22 cellular contexts compared by ENCODE assay signal in the genomic region with DNA sequence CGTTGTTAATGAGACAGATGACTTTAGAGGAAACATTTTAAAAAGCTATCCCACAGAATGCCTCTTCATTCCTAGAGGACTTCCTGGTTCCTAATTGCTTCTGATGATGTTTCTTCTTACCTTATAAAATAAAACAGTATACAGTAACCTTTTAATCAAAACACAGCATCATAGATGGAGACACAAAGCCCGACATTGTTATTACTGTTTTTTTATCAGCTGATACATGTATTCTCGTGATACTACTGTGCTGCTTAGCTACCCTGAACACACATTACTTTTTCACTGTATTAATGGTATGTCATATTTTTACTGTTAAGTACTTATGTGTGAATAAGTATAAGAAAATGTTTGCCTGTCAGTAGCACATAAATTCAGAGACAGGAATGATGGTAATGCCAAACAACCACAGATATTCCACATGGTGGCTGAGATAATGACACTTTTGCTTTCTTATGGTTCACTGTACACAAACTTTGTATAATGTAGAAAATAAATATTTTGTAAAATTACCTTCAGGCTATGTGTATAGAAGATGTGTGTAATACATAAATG.
"Had no signal": no experiment of that assay in that cellular context is flagged by ENCODE, and none has a peak within 500 bp of the region (broad histone marks: within the 10 kb centered on the region; RNA-seq: fewer than 3 reads in every experiment).

No MANE protein-coding gene starts in this region.

- H3K4me3 ChIP-seq: adrenal gland, lung, ovary, psoas muscle, skin epidermis, suprapubic skin, vagina had no signal

- H3K4me1 Mint-ChIP-seq: stimulated activated naive CD8-positive, alpha-beta T cell treated with anti-CD3 and anti-CD28 coated beads, Interleukin-15, amount 100 ng/mL, for 72 hours had no signal

- H3K27me3 ChIP-seq: adrenal gland, foreskin keratinocyte, ovary, suprapubic skin, vagina had no signal

- H3K27ac ChIP-seq: adrenal gland, foreskin keratinocyte, ovary, suprapubic skin, vagina had no signal

- H3K27ac Mint-ChIP-seq: activated CD4-positive, alpha-beta T cell treated with anti-CD3 and anti-CD28 coated beads, Interleukin-2, amount 10 ng/mL, durations not matched to agents 7 days and 5 days; stimulated activated naive CD8-positive, alpha-beta T cell treated with anti-CD3 and anti-CD28 coated beads, Interleukin-15, amount 100 ng/mL, for 72 hours had no signal

- H3K9me3 ChIP-seq: adrenal gland, ovary, psoas muscle, suprapubic skin, vagina had no signal

- ATAC-seq: activated T-cell treated with anti-CD3 and anti-CD28 coated beads, Interleukin-2, amount 50 U/mL, for 4 hours; foreskin keratinocyte; right cardiac atrium; stimulated activated naive CD8-positive, alpha-beta T cell treated with anti-CD3 and anti-CD28 coated beads, Interleukin-15, amount 100 ng/mL, for 72 hours had no signal

- FAIRE-seq: keratinocyte had no signal

- H3K9me3 Mint-ChIP-seq: activated CD4-positive, alpha-beta T cell treated with anti-CD3 and anti-CD28 coated beads, Interleukin-2, amount 10 ng/mL, durations not matched to agents 7 days and 5 days; activated T-cell treated with anti-CD3 and anti-CD28 coated beads, Interleukin-2, amount 50 U/mL, for 4 hours; neural crest cell; stimulated activated naive CD8-positive, alpha-beta T cell treated with anti-CD3 and anti-CD28 coated beads, Interleukin-15, amount 100 ng/mL, for 72 hours had no signal

- H3K4me3 Mint-ChIP-seq: activated CD4-positive, alpha-beta T cell treated with anti-CD3 and anti-CD28 coated beads, Interleukin-2, amount 10 ng/mL, durations not matched to agents 7 days and 5 days; activated T-cell treated with anti-CD3 and anti-CD28 coated beads, Interleukin-2, amount 50 U/mL, for 4 hours; neural crest cell; stimulated activated naive CD8-positive, alpha-beta T cell treated with anti-CD3 and anti-CD28 coated beads, Interleukin-15, amount 100 ng/mL, for 72 hours had no signal

- H3K27me3 Mint-ChIP-seq: activated CD4-positive, alpha-beta T cell treated with anti-CD3 and anti-CD28 coated beads, Interleukin-2, amount 10 ng/mL, durations not matched to agents 7 days and 5 days; stimulated activated naive CD8-positive, alpha-beta T cell treated with anti-CD3 and anti-CD28 coated beads, Interleukin-15, amount 100 ng/mL, for 72 hours had no signal

- H3K36me3 ChIP-seq: ovary had no signal

- DNase-seq: activated CD4-positive, alpha-beta T cell treated with anti-CD3 and anti-CD28 coated beads, Interleukin-2, amount 10 ng/mL, durations not matched to agents 7 days and 5 days; activated CD8-positive, alpha-beta memory T cell treated with anti-CD3 and anti-CD28 coated beads, Interleukin-2, amount 50 U/mL, for 4 hours; activated effector memory CD4-positive, alpha-beta T cell treated with anti-CD3 and anti-CD28 coated beads, Interleukin-2, amount 50 U/mL, for 16 hours; activated naive CD4-positive, alpha-beta T cell treated with anti-CD3 and anti-CD28 coated beads, Interleukin-2, amount 50 U/mL, for 16 hours; activated T-cell treated with anti-CD3 and anti-CD28 coated beads, Interleukin-2, amount 50 U/mL, for 4 hours; adrenal gland; foreskin keratinocyte; glutamatergic neuron; midbrain; ovary; psoas muscle; right cardiac atrium; stimulated activated CD4-positive, alpha-beta T cell treated with anti-CD3 and anti-CD28 coated beads, Interleukin-15, amount 100 ng/mL, for 24 hours; stimulated activated CD4-positive, alpha-beta T cell treated with anti-CD3 and anti-CD28 coated beads, Interleukin-2, amount 100 ng/mL, for 48 hours; stimulated activated naive CD8-positive, alpha-beta T cell treated with anti-CD3 and anti-CD28 coated beads, Interleukin-15, amount 100 ng/mL, for 72 hours; T-helper 9 cell had no signal
